In the genomic region with DNA sequence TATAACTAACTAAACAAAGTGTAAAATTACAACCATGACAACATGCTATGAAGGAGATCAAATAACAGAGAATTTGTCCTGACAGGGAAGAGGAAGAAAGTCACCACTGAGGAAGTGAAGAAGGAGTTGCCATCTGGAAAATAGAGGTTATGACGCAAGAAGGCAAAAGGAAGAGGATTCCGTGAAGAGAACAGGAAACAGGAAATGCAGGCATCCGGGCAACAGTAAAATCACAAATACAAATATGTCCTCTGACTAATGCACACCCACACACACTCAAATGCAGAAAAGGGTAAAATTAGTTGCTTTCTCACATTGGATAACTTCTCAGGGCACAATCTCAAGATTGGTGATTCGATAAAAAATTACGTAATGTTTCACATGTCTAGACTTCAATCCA, we compare ENCODE assay signal across 18 cellular contexts.
DNase-seq lines count a peak whose midpoint lies in the region; ATAC-seq lines count a peak whose summit lies in the region.
"Had no signal": no experiment of that assay in that cellular context is flagged by ENCODE, and none has a peak within 500 bp of the region (broad histone marks: within the 10 kb centered on the region; RNA-seq: fewer than 3 reads in every experiment).

No MANE protein-coding gene starts in this region.

- no peak overlapping the region for H3K4me3 Mint-ChIP-seq in activated T-helper 17 cell treated with anti-CD3 and anti-CD28 coated beads, Interleukin-2, amount 50 U/mL, for 72 hours
- no peak overlapping the region for H3K4me3 Mint-ChIP-seq in T-helper 2 cell treated with Interferon-gamma antibody and Interleukin-4, amounts not matched to agents 5 μg/mL and 100 μg/mL, for 36 hours
- H3K4me3 Mint-ChIP-seq: nephron progenitor cell had no signal

- no peaks in the 10 kb centered on the region for H3K36me3 Mint-ChIP-seq in activated T-helper 17 cell treated with anti-CD3 and anti-CD28 coated beads, Interleukin-2, amount 50 U/mL, for 72 hours (ENCODE audit: low read depth)
- no peaks in the 10 kb centered on the region for H3K36me3 Mint-ChIP-seq in T-helper 2 cell treated with Interferon-gamma antibody and Interleukin-4, amounts not matched to agents 5 μg/mL and 100 μg/mL, for 36 hours (ENCODE audit: low read depth)

- H3K9me3 Mint-ChIP-seq in activated T-helper 17 cell treated with anti-CD3 and anti-CD28 coated beads, Interleukin-2, amount 50 U/mL, for 72 hours: no peaks in the 10 kb centered on the region
- H3K9me3 Mint-ChIP-seq in T-helper 2 cell treated with Interferon-gamma antibody and Interleukin-4, amounts not matched to agents 5 μg/mL and 100 μg/mL, for 36 hours: peaks cover 6% of the 10 kb centered on the region

- peak; percentile 53 for ATAC-seq in activated T-helper 17 cell treated with anti-CD3 and anti-CD28 coated beads, Interleukin-2, amount 50 U/mL, for 72 hours (replicated peaks)
- no peak for ATAC-seq in GM19455 (IDR thresholded peaks at IDR 0.05; ENCODE audit: unreplicated experiment)
- ATAC-seq: left lung, right cardiac atrium had no signal

- peaks cover 5% of the 10 kb centered on the region for H3K4me1 Mint-ChIP-seq in activated T-helper 17 cell treated with anti-CD3 and anti-CD28 coated beads, Interleukin-2, amount 50 U/mL, for 72 hours
- peaks cover 5% of the 10 kb centered on the region for H3K4me1 Mint-ChIP-seq in T-helper 2 cell treated with Interferon-gamma antibody and Interleukin-4, amounts not matched to agents 5 μg/mL and 100 μg/mL, for 36 hours (ENCODE audit: low read depth)

- no peaks in the 10 kb centered on the region for H3K27me3 Mint-ChIP-seq in activated T-helper 17 cell treated with anti-CD3 and anti-CD28 coated beads, Interleukin-2, amount 50 U/mL, for 72 hours
- no peaks in the 10 kb centered on the region for H3K27me3 Mint-ChIP-seq in T-helper 2 cell treated with Interferon-gamma antibody and Interleukin-4, amounts not matched to agents 5 μg/mL and 100 μg/mL, for 36 hours (ENCODE audit: low read depth)

- no peak overlapping the region for H3K27ac Mint-ChIP-seq in activated T-helper 17 cell treated with anti-CD3 and anti-CD28 coated beads, Interleukin-2, amount 50 U/mL, for 72 hours
- no peak overlapping the region for H3K27ac Mint-ChIP-seq in T-helper 2 cell treated with Interferon-gamma antibody and Interleukin-4, amounts not matched to agents 5 μg/mL and 100 μg/mL, for 36 hours
- H3K27ac Mint-ChIP-seq: nephron progenitor cell had no signal

- DNase-seq in COLO829 (ENCODE audit: low spot score) (peak; percentile 29), LHCN-M2 (ENCODE audit: low read depth) (peak; percentile 80), foreskin melanocyte (peak; percentile 38), SIG-M5 (lab: John Stamatoyannopoulos, UW) (no peak)
- DNase-seq in stimulated activated CD4-positive, alpha-beta T cell treated with anti-CD3 and anti-CD28 coated beads, Interleukin-2, amount 100 ng/mL, for 48 hours: no peak
- DNase-seq in T-helper 2 cell treated with Interferon-gamma antibody and Interleukin-4, amounts not matched to agents 5 μg/mL and 100 μg/mL, for 36 hours (ENCODE audit: low spot score): no peak
- DNase-seq: activated T-cell treated with anti-CD3 and anti-CD28 coated beads, Interleukin-2, amount 50 U/mL, for 1 hour; amygdala; BE2C; effector CD4-positive, alpha-beta T cell; heart right ventricle; left lung; NCI-H146; NCI-H82; nephron progenitor cell; right cardiac atrium had no signal

Comparison
In these comparisons a context has a peak if more than half of its experiments do, and no peak if none do; other contexts are left out.
1. DNase-seq: peak in COLO829 (single experiment), LHCN-M2 (single experiment) and foreskin melanocyte (single experiment); none in stimulated activated CD4-positive, alpha-beta T cell treated with anti-CD3 and anti-CD28 coated beads, Interleukin-2, amount 100 ng/mL, for 48 hours (0 of 2), T-helper 2 cell treated with Interferon-gamma antibody and Interleukin-4, amounts not matched to agents 5 μg/mL and 100 μg/mL, for 36 hours (single experiment) and SIG-M5 (single experiment).